ENCODE assay signal across 10 cellular contexts in the genomic region with DNA sequence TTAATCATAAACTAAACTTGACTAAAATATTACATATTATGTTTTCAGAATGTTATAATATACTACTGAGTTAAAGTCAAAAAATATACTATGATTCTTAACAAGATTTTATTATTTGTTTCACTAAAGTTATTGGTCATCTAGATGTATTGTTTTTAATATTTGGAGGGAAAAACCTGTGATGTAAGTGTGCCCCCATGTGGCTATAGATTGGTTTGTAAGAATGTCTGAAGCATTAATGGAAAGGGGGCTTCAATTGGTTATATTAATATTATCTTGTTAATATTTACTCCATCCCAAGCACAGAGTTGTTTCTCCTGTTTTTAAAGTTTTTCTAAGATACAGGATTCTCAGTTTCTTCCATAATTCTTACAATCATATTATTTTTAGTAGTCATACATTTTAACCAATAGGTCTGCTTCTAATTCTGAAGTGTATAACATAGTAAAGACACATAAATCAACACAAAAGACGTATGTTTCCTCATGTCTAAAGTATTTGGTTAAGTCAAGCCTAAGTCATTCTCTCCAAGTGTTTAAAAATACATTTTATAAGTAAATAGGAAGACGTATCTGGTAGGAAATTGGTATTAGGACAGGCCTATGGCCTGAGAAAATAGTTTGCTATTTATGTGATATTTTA. TPM values are rescaled to one million over a fixed set of nuclear protein-coding genes. Genes with fewer than 3 reads are reported as not detected.
A peak's percentile ranks its signal among the peaks of the same experiment; 100 is the strongest.
DNase-seq lines count a peak whose midpoint lies in the region; ATAC-seq and TF ChIP-seq lines count a peak whose summit lies in the region.
"Had no signal": no experiment of that assay in that cellular context is flagged by ENCODE, and none has a peak within 500 bp of the region (broad histone marks: within the 10 kb centered on the region; RNA-seq: fewer than 3 reads in every experiment).

No MANE protein-coding gene starts in this region.

- TF ChIP-seq CTCF in psoas muscle (IDR thresholded peaks at IDR 0.05) = peak; percentile 47

- no peak overlapping the region for H3K4me3 ChIP-seq in psoas muscle

- no peaks in the 10 kb centered on the region for H3K9me3 ChIP-seq in psoas muscle

- H3K36me3 ChIP-seq in psoas muscle (ENCODE audit: insufficient read depth in 1 of 2, low read depth in 1 of 2) = no peaks in the 10 kb centered on the region

- H3K27ac ChIP-seq in psoas muscle (no peak overlapping the region), caudate nucleus (ENCODE audit: low read depth, low read length) (no peak overlapping the region)

- no peaks in the 10 kb centered on the region for H3K4me1 ChIP-seq in psoas muscle

- intact Hi-C loops in psoas muscle (cut with DNase I) = no loop called here

- 68 to 72% (median 68%) methylated on average over 2 of the region's 2 CpGs for WGBS in psoas muscle, 3 donors

- DNase-seq in NCI-H146 (lab: John Stamatoyannopoulos, UW) = peak; percentile 5
- no peak for DNase-seq in NCI-H146 treated with DMSO at 0.1 percent for 48 hours (lab: John Stamatoyannopoulos, UW; ENCODE audit: unreplicated experiment)
- DNase-seq in NCI-H345 (lab: John Stamatoyannopoulos, UW) = peak; percentile 33
- peak; percentile 67 for DNase-seq in dermis blood vessel endothelial cell
- DNase-seq in psoas muscle = no peak
- DNase-seq in caudate nucleus (lab: John Stamatoyannopoulos, UW) = no peak
- DNase-seq in hippocampal formation (lab: John Stamatoyannopoulos, UW) = no peak

- H3K27me3 ChIP-seq in psoas muscle (ENCODE audit: insufficient read depth in 3 of 3, low read length in 2 of 3) = no peaks in the 10 kb centered on the region

- ATAC-seq in psoas muscle = no peak
- ATAC-seq in GM21723 (IDR thresholded peaks at IDR 0.05; ENCODE audit: unreplicated experiment) = no peak
- ATAC-seq: naive thymus-derived CD4-positive, alpha-beta T cell had no signal

RNA-seq across cellular contexts. Expression of a gene that starts 58.0 kb away (rescaled TPM):
- total RNA-seq in dermis blood vessel endothelial cell (not detected in 2 replicates), psoas muscle (not detected)
- not detected for polyA plus RNA-seq in psoas muscle
- total RNA-seq: CD4-positive, CD25-positive, alpha-beta regulatory T cell; naive thymus-derived CD4-positive, alpha-beta T cell had no signal
- polyA plus RNA-seq: CD4-positive, CD25-positive, alpha-beta regulatory T cell; naive thymus-derived CD4-positive, alpha-beta T cell had no signal

Comparison
In these comparisons a context has a peak if more than half of its experiments do, and no peak if none do; other contexts are left out.
1. DNase-seq: peak in NCI-H146 (single experiment), NCI-H345 (single experiment) and dermis blood vessel endothelial cell (single experiment); none in NCI-H146 treated with DMSO at 0.1 percent for 48 hours (single experiment), psoas muscle (0 of 2), caudate nucleus (0 of 61) and hippocampal formation (0 of 2).